2 cellular contexts compared by ENCODE assay signal in the genomic region with DNA sequence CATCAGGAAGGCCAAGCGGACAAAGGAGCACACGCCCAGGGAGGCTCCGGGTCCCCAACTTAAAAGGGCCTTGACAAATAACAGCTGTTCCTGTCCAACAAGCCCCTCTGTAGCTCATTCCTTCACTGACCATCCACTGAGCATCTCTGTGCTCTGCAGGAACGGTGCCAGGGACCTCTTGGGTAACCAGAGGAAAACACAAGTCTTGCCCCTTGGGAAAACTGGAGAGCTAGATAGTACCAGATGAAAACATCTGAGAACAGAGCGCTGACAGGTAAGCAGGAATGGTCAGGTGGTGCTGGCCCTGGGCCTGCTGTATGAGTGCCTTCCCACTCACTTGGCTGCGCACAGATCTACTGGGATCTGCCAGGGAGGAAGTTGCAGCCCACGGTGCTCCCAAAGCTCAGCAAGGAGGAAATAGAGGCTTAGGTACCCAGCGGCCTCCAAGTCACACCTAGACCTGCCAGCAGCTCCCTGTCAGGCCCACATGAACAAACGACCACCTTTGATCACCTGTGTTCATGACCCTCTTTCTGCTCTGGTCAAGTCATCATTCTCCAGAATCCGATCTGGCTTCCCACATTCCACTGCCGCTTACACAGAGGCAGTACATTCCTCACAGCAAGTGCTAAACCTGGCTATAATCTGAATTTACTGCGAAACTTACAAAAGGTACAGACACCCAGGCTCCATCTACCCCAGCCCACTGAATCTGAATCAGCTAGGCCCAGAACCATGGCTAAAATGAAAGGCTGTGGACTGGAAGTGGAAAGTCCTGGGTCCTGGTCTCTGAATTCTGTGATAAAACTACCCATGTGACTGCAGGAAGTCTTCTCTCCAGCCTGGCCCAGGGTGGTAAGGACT.
TF ChIP-seq lines count a peak whose summit lies in the region.

No MANE protein-coding gene starts in this region.

TF ChIP-seq in HepG2, 621 proteins besides CTCF, POLR2A, EP300 and RAD21:
- 0 out of 2 replicates have a peak, but pooled peaks have one; percentile 21 for TF ChIP-seq ZNF263 (CRISPR knock-in tag; IDR thresholded peaks at IDR 0.05)
- TF ChIP-seq NR1H2 (CRISPR knock-in tag; IDR thresholded peaks at IDR 0.05; ENCODE audit: borderline replicate concordance, low read depth) = no peak

TF ChIP-seq in H1, 55 proteins besides CTCF, POLR2A, EP300 and RAD21:
- TF ChIP-seq, protein P1, sequence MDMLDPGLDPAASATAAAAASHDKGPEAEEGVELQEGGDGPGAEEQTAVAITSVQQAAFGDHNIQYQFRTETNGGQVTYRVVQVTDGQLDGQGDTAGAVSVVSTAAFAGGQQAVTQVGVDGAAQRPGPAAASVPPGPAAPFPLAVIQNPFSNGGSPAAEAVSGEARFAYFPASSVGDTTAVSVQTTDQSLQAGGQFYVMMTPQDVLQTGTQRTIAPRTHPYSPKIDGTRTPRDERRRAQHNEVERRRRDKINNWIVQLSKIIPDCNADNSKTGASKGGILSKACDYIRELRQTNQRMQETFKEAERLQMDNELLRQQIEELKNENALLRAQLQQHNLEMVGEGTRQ (IDR thresholded peaks at IDR 0.05; ENCODE audit: low read length) = no peak
- TF ChIP-seq SIRT6 (IDR thresholded peaks at IDR 0.05; ENCODE audit: low read length) = no peak
- no peak for TF ChIP-seq GABPA (IDR thresholded peaks at IDR 0.05; ENCODE audit: borderline replicate concordance, insufficient read depth, low read length)
- no peak for TF ChIP-seq MAFK (IDR thresholded peaks at IDR 0.05; ENCODE audit: low read depth, low read length)
TF ChIP-seq in H1: peak in this region for 0.
